31 cellular contexts compared by ENCODE assay signal in the genomic region with DNA sequence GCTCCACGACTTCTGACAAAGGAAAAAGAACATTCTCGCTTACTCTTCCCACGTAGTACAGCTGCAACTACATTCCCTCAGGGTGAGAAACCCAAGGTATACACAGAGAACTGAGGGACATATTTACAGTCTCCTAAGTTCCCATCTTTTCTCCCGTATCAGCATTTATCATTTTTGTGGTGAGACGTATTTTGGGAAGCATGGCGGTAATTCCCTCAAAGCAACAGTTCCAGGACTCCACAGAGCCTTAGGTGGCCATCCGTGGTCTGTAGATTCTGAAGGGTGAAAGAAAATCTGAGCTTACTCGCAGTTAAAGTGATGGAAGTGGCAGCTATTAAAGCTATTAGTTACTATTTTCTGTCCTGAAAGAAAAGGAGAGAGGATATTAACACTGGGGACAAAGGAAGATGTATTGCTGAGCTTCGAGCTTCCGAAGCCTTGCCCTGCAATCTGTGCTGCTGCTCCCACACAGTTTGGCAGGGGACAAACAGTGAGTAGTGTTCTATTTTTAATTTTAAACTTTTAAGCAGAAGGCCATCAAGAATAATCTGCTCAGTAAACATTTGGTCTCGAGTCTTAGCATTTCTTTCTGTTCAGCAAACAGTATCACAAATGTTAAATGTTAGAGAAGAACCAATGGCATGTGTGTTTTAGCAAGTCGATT.
"Had no signal": no experiment of that assay in that cellular context is flagged by ENCODE, and none has a peak within 500 bp of the region (broad histone marks: within the 10 kb centered on the region; RNA-seq: fewer than 3 reads in every experiment).

No MANE protein-coding gene starts in this region.

- H3K9me3 ChIP-seq: adrenal gland, body of pancreas, gastroesophageal sphincter, left ventricle myocardium inferior, right atrium auricular region, upper lobe of left lung had no signal

- ATAC-seq: activated CD4-positive, alpha-beta T cell treated with anti-CD3 and anti-CD28 coated beads for 36 hours; body of pancreas; effector memory CD8-positive, alpha-beta T cell; gastroesophageal sphincter; stimulated activated effector memory CD8-positive, alpha-beta T cell treated with anti-CD3 and anti-CD28 coated beads, Interleukin-12 subunit alpha, Interleukin-12 subunit beta, amount 100 ng/mL, for 72 hours had no signal

- H3K27ac ChIP-seq: adrenal gland, body of pancreas, cardiac muscle cell, coronary artery, gastroesophageal sphincter, left ventricle myocardium inferior, parathyroid adenoma, right atrium auricular region, upper lobe of left lung had no signal

- H3K4me1 Mint-ChIP-seq: activated CD4-positive, alpha-beta T cell treated with anti-CD3 and anti-CD28 coated beads for 36 hours; activated naive CD8-positive, alpha-beta T cell treated with anti-CD3 and anti-CD28 coated beads for 36 hours; mesothelial cell of epicardium; naive B cell; neural crest cell; stimulated activated effector memory CD8-positive, alpha-beta T cell treated with anti-CD3 and anti-CD28 coated beads, Interleukin-12 subunit alpha, Interleukin-12 subunit beta, amount 100 ng/mL, for 72 hours had no signal

- H3K9ac ChIP-seq: parathyroid adenoma had no signal

- H3K4me1 ChIP-seq: adrenal gland, body of pancreas, gastroesophageal sphincter, parathyroid adenoma, right atrium auricular region, upper lobe of left lung had no signal

- H2AFZ ChIP-seq: parathyroid adenoma had no signal

- H3K36me3 ChIP-seq: adrenal gland, cardiac muscle cell, gastroesophageal sphincter, left ventricle myocardium inferior, right atrium auricular region, upper lobe of left lung had no signal

- H3K79me2 ChIP-seq: parathyroid adenoma had no signal

- H3K9me3 Mint-ChIP-seq: mesothelial cell of epicardium, neural crest cell had no signal

- H3K4me3 ChIP-seq: adrenal gland, body of pancreas, cardiac muscle cell, coronary artery, gastroesophageal sphincter, left ventricle myocardium inferior, right atrium auricular region, upper lobe of left lung had no signal

- H3K27ac Mint-ChIP-seq: activated CD4-positive, alpha-beta T cell treated with anti-CD3 and anti-CD28 coated beads for 36 hours; activated naive CD4-positive, alpha-beta T cell treated with anti-CD3 and anti-CD28 coated beads for 36 hours; activated naive CD8-positive, alpha-beta T cell treated with anti-CD3 and anti-CD28 coated beads for 36 hours; activated T-helper 1 cell treated with anti-CD3 and anti-CD28 coated beads, Interleukin-12 subunit alpha, Interleukin-12 subunit beta, Interleukin-2, Interleukin-4 antibody, amounts not matched to agents 30 ng/mL and 10 ng/mL and 1 ng/mL, durations not matched to agents 14 hours and 24 hours and 36 hours; effector memory CD8-positive, alpha-beta T cell; mesothelial cell of epicardium; stimulated activated effector memory CD8-positive, alpha-beta T cell treated with anti-CD3 and anti-CD28 coated beads, Interleukin-12 subunit alpha, Interleukin-12 subunit beta, amount 100 ng/mL, for 72 hours; stimulated activated naive CD8-positive, alpha-beta T cell treated with anti-CD3 and anti-CD28 coated beads, Interleukin-15, Interleukin-2, amounts not matched to agents 100 ng/mL and 50 ng/mL, for 24 hours had no signal

- DNase-seq: activated CD4-positive, alpha-beta T cell treated with anti-CD3 and anti-CD28 coated beads for 36 hours; activated CD4-positive, alpha-beta T cell treated with anti-CD3 and anti-CD28 coated beads, Interleukin-2, amount 50 U/mL, for 48 hours; activated CD4-positive, CD25-positive, alpha-beta regulatory T cell; activated CD8-positive, alpha-beta memory T cell treated with anti-CD3 and anti-CD28 coated beads for 24 hours; activated CD8-positive, alpha-beta memory T cell treated with anti-CD3 and anti-CD28 coated beads, Interleukin-2, amount 50 U/mL, for 4 hours; activated effector memory CD4-positive, alpha-beta T cell treated with anti-CD3 and anti-CD28 coated beads, Interleukin-2, amount 50 U/mL, for 16 hours; activated naive CD4-positive, alpha-beta T cell treated with anti-CD3 and anti-CD28 coated beads for 36 hours; activated naive CD8-positive, alpha-beta T cell treated with anti-CD3 and anti-CD28 coated beads for 36 hours; activated T-cell treated with anti-CD3 and anti-CD28 coated beads, Interleukin-2, amount 50 U/mL, for 1 hour; adrenal gland; aorta; body of pancreas; effector memory CD8-positive, alpha-beta T cell; erythroblast; head of caudate nucleus; left ventricle myocardium inferior; naive B cell; occipital lobe; stimulated activated CD4-positive, alpha-beta T cell treated with anti-CD3 and anti-CD28 coated beads, Interleukin-12 subunit alpha, Interleukin-12 subunit beta, amount 100 ng/mL, for 4 hours; stimulated activated CD4-positive, alpha-beta T cell treated with anti-CD3 and anti-CD28 coated beads, Interleukin-4, amount 100 ng/mL, for 1 hour; upper lobe of left lung had no signal

- H3K27me3 Mint-ChIP-seq: activated CD4-positive, alpha-beta T cell treated with anti-CD3 and anti-CD28 coated beads for 36 hours; activated naive CD8-positive, alpha-beta T cell treated with anti-CD3 and anti-CD28 coated beads for 36 hours; effector memory CD8-positive, alpha-beta T cell; naive B cell; stimulated activated naive CD8-positive, alpha-beta T cell treated with anti-CD3 and anti-CD28 coated beads, Interleukin-15, Interleukin-2, amounts not matched to agents 100 ng/mL and 50 ng/mL, for 24 hours had no signal

- H3K4me3 Mint-ChIP-seq: activated CD4-positive, alpha-beta T cell treated with anti-CD3 and anti-CD28 coated beads for 36 hours; activated naive CD4-positive, alpha-beta T cell treated with anti-CD3 and anti-CD28 coated beads for 36 hours; activated naive CD8-positive, alpha-beta T cell treated with anti-CD3 and anti-CD28 coated beads for 36 hours; activated T-helper 1 cell treated with anti-CD3 and anti-CD28 coated beads, Interleukin-12 subunit alpha, Interleukin-12 subunit beta, Interleukin-2, Interleukin-4 antibody, amounts not matched to agents 30 ng/mL and 10 ng/mL and 1 ng/mL, durations not matched to agents 14 hours and 24 hours and 36 hours; effector memory CD8-positive, alpha-beta T cell; mesothelial cell of epicardium; naive B cell; neural crest cell; stimulated activated effector memory CD8-positive, alpha-beta T cell treated with anti-CD3 and anti-CD28 coated beads, Interleukin-12 subunit alpha, Interleukin-12 subunit beta, amount 100 ng/mL, for 72 hours; stimulated activated naive CD8-positive, alpha-beta T cell treated with anti-CD3 and anti-CD28 coated beads, Interleukin-15, Interleukin-2, amounts not matched to agents 100 ng/mL and 50 ng/mL, for 24 hours had no signal

- H3K27me3 ChIP-seq: adrenal gland, body of pancreas, cardiac muscle cell, gastroesophageal sphincter, right atrium auricular region, upper lobe of left lung had no signal

- H3K36me3 Mint-ChIP-seq: activated naive CD8-positive, alpha-beta T cell treated with anti-CD3 and anti-CD28 coated beads for 36 hours; mesothelial cell of epicardium; naive B cell; stimulated activated effector memory CD8-positive, alpha-beta T cell treated with anti-CD3 and anti-CD28 coated beads, Interleukin-12 subunit alpha, Interleukin-12 subunit beta, amount 100 ng/mL, for 72 hours had no signal
